Comparison of ENCODE assay signal across 29 cellular contexts in the genomic region with DNA sequence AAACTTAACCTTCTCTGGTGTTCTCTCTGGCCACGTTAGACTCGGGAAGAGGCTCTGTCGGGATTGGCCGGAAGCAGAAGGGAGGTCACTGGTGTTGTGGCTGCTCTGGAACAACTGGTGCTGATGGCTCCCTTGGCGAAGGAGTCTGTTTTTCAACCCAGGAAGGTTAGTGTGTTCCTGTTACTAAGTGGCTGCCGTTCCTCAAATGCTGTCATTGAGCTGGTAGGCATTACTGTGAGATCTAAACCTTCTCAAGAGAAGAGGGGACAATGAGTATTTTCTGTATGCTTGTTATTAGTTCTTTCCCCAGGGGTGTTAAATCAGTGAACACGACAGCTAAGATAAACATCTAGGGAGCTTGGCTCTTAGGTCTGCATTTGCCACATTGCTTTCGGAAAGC. TPM values are rescaled to one million over a fixed set of nuclear protein-coding genes. Genes with fewer than 3 reads are reported as not detected.
DNase-seq lines count a peak whose midpoint lies in the region; ATAC-seq and TF ChIP-seq lines count a peak whose summit lies in the region.
"Had no signal": no experiment of that assay in that cellular context is flagged by ENCODE, and none has a peak within 500 bp of the region (broad histone marks: within the 10 kb centered on the region; RNA-seq: fewer than 3 reads in every experiment).

No MANE protein-coding gene starts in this region.

- H3K4me1 ChIP-seq in CD8-positive, alpha-beta T cell (ENCODE audit: insufficient read depth, low read length) = no peaks in the 10 kb centered on the region
- H3K4me1 ChIP-seq in gastrocnemius medialis = peaks cover 5 to 18% of the 10 kb centered on the region in 2 donors
- H3K4me1 ChIP-seq: colonic mucosa, prostate gland had no signal

- H3K27me3 ChIP-seq in CD8-positive, alpha-beta T cell (ENCODE audit: insufficient read depth, low read length) = no peaks in the 10 kb centered on the region
- no peaks in the 10 kb centered on the region for H3K27me3 ChIP-seq in gastrocnemius medialis
- H3K27me3 ChIP-seq: colonic mucosa, hepatocyte had no signal

- DNase-seq in CD8-positive, alpha-beta T cell = no peak
- DNase-seq in left cardiac atrium (no peak), gastrocnemius medialis (peak; percentile 55 to 60), glomerular visceral epithelial cell (ENCODE audit: extremely low spot score) (no peak), erythroblast (lab: John Stamatoyannopoulos, UW) (no peak)
- DNase-seq in stimulated activated CD4-positive, alpha-beta T cell treated with anti-CD3 and anti-CD28 coated beads, Interleukin-2, amount 100 ng/mL, for 48 hours = no peak
- DNase-seq: activated CD4-positive, alpha-beta T cell treated with anti-CD3 and anti-CD28 coated beads, Interleukin-2, amount 50 U/mL, for 4 hours; activated CD4-positive, CD25-positive, alpha-beta regulatory T cell; activated CD8-positive, alpha-beta memory T cell treated with anti-CD3 and anti-CD28 coated beads, Interleukin-2, amount 50 U/mL, for 4 hours; activated effector memory CD4-positive, alpha-beta T cell treated with anti-CD3 and anti-CD28 coated beads, Interleukin-2, amount 50 U/mL, for 16 hours; colonic mucosa; effector CD8-positive, alpha-beta T cell; EL; foreskin fibroblast; KBM-7; naive thymus-derived CD4-positive, alpha-beta T cell; NCI-H2081 treated with DMSO at 0.1 percent for 48 hours; NCI-H345; NCI-H748 treated with DMSO at 0.1 percent for 48 hours; nucleus accumbens; RPMI8226; small intestine; T-helper 1 cell had no signal

- H3K27me3 Mint-ChIP-seq in CD8-positive, alpha-beta T cell (ENCODE audit: low read depth) = no peaks in the 10 kb centered on the region
- H3K27me3 Mint-ChIP-seq in activated T-helper 17 cell treated with anti-CD3 and anti-CD28 coated beads, Interleukin-2, amount 50 U/mL, for 72 hours = no peaks in the 10 kb centered on the region
- H3K27me3 Mint-ChIP-seq: brain; naive thymus-derived CD4-positive, alpha-beta T cell; type B pancreatic cell had no signal

- no peaks in the 10 kb centered on the region for H3K9me3 Mint-ChIP-seq in CD8-positive, alpha-beta T cell
- no peaks in the 10 kb centered on the region for H3K9me3 Mint-ChIP-seq in activated T-helper 17 cell treated with anti-CD3 and anti-CD28 coated beads, Interleukin-2, amount 50 U/mL, for 72 hours
- H3K9me3 Mint-ChIP-seq: brain; CD14-positive monocyte; naive thymus-derived CD4-positive, alpha-beta T cell; type B pancreatic cell had no signal

- TF ChIP-seq POLR2A in gastrocnemius medialis (IDR thresholded peaks at IDR 0.05) (no peak), erythroblast (IDR thresholded peaks at IDR 0.05; ENCODE audit: low read length) (no peak)

- no peak overlapping the region for H3K27ac ChIP-seq in CD8-positive, alpha-beta T cell (ENCODE audit: low read depth, low read length)
- H3K27ac ChIP-seq in gastrocnemius medialis = peak overlapping the region; percentile 57 to 78 (median 71)
- H3K27ac ChIP-seq: colonic mucosa, hepatocyte, prostate gland had no signal

- intact Hi-C loops in CD8-positive, alpha-beta T cell (cut with DNase I, micrococcal nuclease) = no loop called here
- intact Hi-C loops in left cardiac atrium (cut with DNase I) (no loop called here), gastrocnemius medialis (cut with DNase I; ENCODE audit: low total_unique reads) (no loop called here)

- no peaks in the 10 kb centered on the region for H3K9me3 ChIP-seq in CD8-positive, alpha-beta T cell (ENCODE audit: low read length)
- H3K9me3 ChIP-seq in gastrocnemius medialis = no peaks in the 10 kb centered on the region
- H3K9me3 ChIP-seq: colonic mucosa, prostate gland had no signal

- H3K4me1 Mint-ChIP-seq in CD8-positive, alpha-beta T cell (ENCODE audit: low read depth) = no peaks in the 10 kb centered on the region
- H3K4me1 Mint-ChIP-seq in activated T-helper 17 cell treated with anti-CD3 and anti-CD28 coated beads, Interleukin-2, amount 50 U/mL, for 72 hours = no peaks in the 10 kb centered on the region
- H3K4me1 Mint-ChIP-seq: brain, CD14-positive monocyte had no signal

- POLR2A ChIA-PET in CD8-positive, alpha-beta T cell (lab: Charles Lee) = no interaction called here

- CTCF ChIA-PET in CD8-positive, alpha-beta T cell (lab: Charles Lee) = interaction anchor here (0.6 to 1.9 kb wide), 2 partner anchors 14 to 409 kb away, joined by 3 to 4 read pairs; no protein-coding TSS in a partner anchor

- TF ChIP-seq CTCF in CD8-positive, alpha-beta T cell (IDR thresholded peaks at IDR 0.05) = no peak
- TF ChIP-seq CTCF in gastrocnemius medialis (IDR thresholded peaks at IDR 0.05 in 4 of 5, conservative IDR thresholded peaks at IDR 0.05 in 1 of 5) = no peak

- ATAC-seq in CD8-positive, alpha-beta T cell = no peak
- ATAC-seq in activated T-helper 17 cell treated with anti-CD3 and anti-CD28 coated beads, Interleukin-2, amount 50 U/mL, for 72 hours (replicated peaks) = no peak
- ATAC-seq in left cardiac atrium = peak; percentile 62 to 89
- peak; percentile 77 to 88 for ATAC-seq in gastrocnemius medialis
- ATAC-seq: naive thymus-derived CD4-positive, alpha-beta T cell had no signal

- H3K36me3 Mint-ChIP-seq in CD8-positive, alpha-beta T cell = peaks cover 81% of the 10 kb centered on the region
- peaks cover 99% of the 10 kb centered on the region for H3K36me3 Mint-ChIP-seq in activated T-helper 17 cell treated with anti-CD3 and anti-CD28 coated beads, Interleukin-2, amount 50 U/mL, for 72 hours (ENCODE audit: low read depth)

- in situ Hi-C loops in gastrocnemius medialis (cut with MboI; ENCODE audit: low sequenced_read_pairs in 4 of 4) = no loop called here

- H3K36me3 ChIP-seq in CD8-positive, alpha-beta T cell (ENCODE audit: insufficient read depth, low read length) = peaks cover 54% of the 10 kb centered on the region
- H3K36me3 ChIP-seq in gastrocnemius medialis = peaks cover 5 to 93% of the 10 kb centered on the region in 2 donors

- H3K4me3 Mint-ChIP-seq in CD8-positive, alpha-beta T cell = no peak overlapping the region
- H3K4me3 Mint-ChIP-seq in activated T-helper 17 cell treated with anti-CD3 and anti-CD28 coated beads, Interleukin-2, amount 50 U/mL, for 72 hours = no peak overlapping the region
- H3K4me3 Mint-ChIP-seq: brain; CD14-positive monocyte; naive thymus-derived CD4-positive, alpha-beta T cell; type B pancreatic cell had no signal

- no peak overlapping the region for H3K4me3 ChIP-seq in CD8-positive, alpha-beta T cell (ENCODE audit: low read depth, low read length)
- no peak overlapping the region for H3K4me3 ChIP-seq in gastrocnemius medialis
- H3K4me3 ChIP-seq: colonic mucosa, hepatocyte, prostate gland had no signal

- peak overlapping the region; percentile 14 for H3K27ac Mint-ChIP-seq in CD8-positive, alpha-beta T cell
- peak overlapping the region; percentile 66 for H3K27ac Mint-ChIP-seq in activated T-helper 17 cell treated with anti-CD3 and anti-CD28 coated beads, Interleukin-2, amount 50 U/mL, for 72 hours
- H3K27ac Mint-ChIP-seq: type B pancreatic cell had no signal

RNA-seq across cellular contexts. Expression of gene POP5, which starts 18.3 kb away (rescaled TPM):
- 10 to 100 TPM; 18.1 to 19.2 TPM for total RNA-seq in CD8-positive, alpha-beta T cell
- 10 to 100 TPM; 29.9 to 41.5 TPM for total RNA-seq in activated T-helper 17 cell treated with anti-CD3 and anti-CD28 coated beads, Interleukin-2, amount 50 U/mL, for 72 hours
- total RNA-seq in left cardiac atrium (10 to 100 TPM; 27.9 to 34.3 TPM), gastrocnemius medialis (10 to 100 TPM; 12.2 to 23.3 (median 15.2) TPM)

RNA-seq across cellular contexts. Expression of gene RNF10, which starts 28.8 kb away (rescaled TPM):
- 100 to 1,000 TPM; 402 to 410 TPM for total RNA-seq in CD8-positive, alpha-beta T cell
- total RNA-seq in activated T-helper 17 cell treated with anti-CD3 and anti-CD28 coated beads, Interleukin-2, amount 50 U/mL, for 72 hours = 100 to 1,000 TPM; 182 to 212 TPM
- total RNA-seq in left cardiac atrium (100 to 1,000 TPM; 225 to 240 TPM), gastrocnemius medialis (100 to 1,000 TPM; 152 to 282 (median 247) TPM)

RNA-seq across cellular contexts. Expression of gene COQ5, which starts 33.9 kb away (rescaled TPM):
- 1 to 10 TPM; 7.7 to 9.0 TPM for total RNA-seq in CD8-positive, alpha-beta T cell
- total RNA-seq in activated T-helper 17 cell treated with anti-CD3 and anti-CD28 coated beads, Interleukin-2, amount 50 U/mL, for 72 hours = 10 to 100 TPM; 17.2 to 21.8 TPM
- 10 to 100 TPM; 28.6 to 29.3 TPM for total RNA-seq in left cardiac atrium
- total RNA-seq in gastrocnemius medialis = 10 to 100 TPM; 34.5 to 47.3 (median 39.2) TPM

Comparison
In these comparisons a context has a peak if more than half of its experiments do, and no peak if none do; other contexts are left out.
1. ATAC-seq: peak in left cardiac atrium (2 of 2) and gastrocnemius medialis (2 of 2); none in CD8-positive, alpha-beta T cell (single experiment) and activated T-helper 17 cell treated with anti-CD3 and anti-CD28 coated beads, Interleukin-2, amount 50 U/mL, for 72 hours (single experiment).
2. DNase-seq: peak in gastrocnemius medialis (2 of 2); none in CD8-positive, alpha-beta T cell (0 of 7), left cardiac atrium (single experiment), glomerular visceral epithelial cell (single experiment), stimulated activated CD4-positive, alpha-beta T cell treated with anti-CD3 and anti-CD28 coated beads, Interleukin-2, amount 100 ng/mL, for 48 hours (0 of 2) and erythroblast (0 of 2).